In the genomic region with DNA sequence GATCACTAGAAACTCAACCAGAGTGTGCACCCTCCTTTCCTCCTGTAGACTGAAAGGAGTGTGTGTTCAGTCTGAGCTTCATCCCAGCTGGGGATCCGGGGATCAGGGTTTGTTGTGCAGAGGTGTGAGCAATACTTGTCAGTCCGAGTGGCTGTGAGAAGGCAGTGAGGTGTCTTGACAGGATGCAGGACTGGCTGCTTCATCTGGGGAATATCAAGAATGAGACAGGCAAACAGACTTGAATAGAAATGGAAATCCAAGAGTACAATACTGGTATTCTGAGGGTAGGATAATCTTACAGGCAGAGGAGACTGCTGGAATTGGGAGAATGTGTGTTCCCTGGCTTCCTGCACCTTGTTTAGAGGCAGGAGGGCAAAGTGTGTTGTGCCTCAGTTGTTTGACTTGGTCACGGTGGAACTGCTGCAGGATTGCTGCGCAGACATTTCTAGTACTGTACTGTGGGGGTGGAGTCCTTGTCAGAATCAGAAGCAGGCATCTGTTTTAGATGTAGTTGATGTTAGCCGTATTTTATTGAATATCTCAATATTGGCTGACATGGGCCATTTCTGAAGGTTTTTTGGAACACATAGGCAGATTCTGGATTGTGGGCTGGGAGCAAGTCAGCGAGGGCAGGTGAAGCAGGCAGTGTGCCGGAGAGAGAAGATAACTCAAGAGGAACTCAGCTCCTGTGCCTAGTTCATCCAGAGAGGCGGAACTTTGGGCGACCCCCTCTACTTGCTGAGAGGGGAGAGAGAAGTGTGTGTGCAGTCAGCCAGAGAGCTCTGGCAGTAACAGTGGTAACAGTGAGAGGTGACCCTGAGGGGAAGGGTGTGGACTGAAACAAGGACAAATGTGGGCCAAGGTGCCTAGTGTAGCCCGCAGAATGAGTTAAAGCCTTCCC, we compare ENCODE assay signal across 8 cellular contexts. TPM values are rescaled to one million over a fixed set of nuclear protein-coding genes. Genes with fewer than 3 reads are reported as not detected.
DNase-seq lines count a peak whose midpoint lies in the region; ATAC-seq, FAIRE-seq and TF ChIP-seq lines count a peak whose summit lies in the region.

No MANE protein-coding gene starts in this region.

- H4K20me1 ChIP-seq in astrocyte (ENCODE audit: insufficient read depth, low read length) = peaks cover 57% of the 10 kb centered on the region

- H3K27ac ChIP-seq in HL-60 (replicated peaks) = peak overlapping the region; percentile 52
- H3K27ac ChIP-seq in astrocyte (ENCODE audit: low read depth, low read length) = peak overlapping the region; percentile 46
- H3K27ac ChIP-seq in tibial artery = peak overlapping the region; percentile 63

- intact Hi-C loops in tibial artery (cut with DNase I; ENCODE audit: low total_unique reads) = no loop called here

- H3K27ac Mint-ChIP-seq in astrocyte (ENCODE audit: unreplicated experiment) = peak overlapping the region; percentile 42

- H3K4me1 ChIP-seq in astrocyte (ENCODE audit: insufficient read depth, low read length) = peaks cover 21% of the 10 kb centered on the region
- H3K4me1 ChIP-seq in tibial artery = peaks cover 0 to 45% (median 33%) of the 10 kb centered on the region in 4 donors

- no peaks in the 10 kb centered on the region for H3K27me3 ChIP-seq in HL-60 (ENCODE audit: insufficient read depth, poor library complexity, severe bottlenecking)
- no peaks in the 10 kb centered on the region for H3K27me3 ChIP-seq in astrocyte (ENCODE audit: insufficient read depth, low read length)
- H3K27me3 ChIP-seq in tibial artery = no peaks in the 10 kb centered on the region

- peaks cover 8% of the 10 kb centered on the region for H3K36me3 Mint-ChIP-seq in astrocyte (ENCODE audit: low read depth, unreplicated experiment)

- peaks cover 58% of the 10 kb centered on the region for H3K79me2 ChIP-seq in astrocyte (ENCODE audit: insufficient read depth, low read length)

- DNase-seq in AG09309 (ENCODE audit: low read depth) (no peak), HL-60 (ENCODE audit: low read depth in 1 of 2, low spot score in 1 of 2) (no peak), astrocyte (ENCODE audit: low read depth) (no peak), left kidney (ENCODE audit: low read depth, low spot score) (peak; percentile 37), tibial artery (no peak), DMS79 (lab: John Stamatoyannopoulos, UW) (no peak), NCI-H128 (lab: John Stamatoyannopoulos, UW; ENCODE audit: unreplicated experiment) (no peak)

- H3K9me3 Mint-ChIP-seq in astrocyte (ENCODE audit: unreplicated experiment) = no peaks in the 10 kb centered on the region

- no peak for TF ChIP-seq CTCF in AG09309 (IDR thresholded peaks at IDR 0.05; ENCODE audit: control insufficient read depth, insufficient read depth, low read depth, low read length, missing control alignments)
- no peak for TF ChIP-seq CTCF in HL-60 (IDR thresholded peaks at IDR 0.05; ENCODE audit: insufficient read depth, low read length)
- no peak for TF ChIP-seq CTCF in astrocyte (IDR thresholded peaks at IDR 0.05; ENCODE audit: insufficient read depth, low read depth, low read length)
- TF ChIP-seq CTCF in tibial artery (IDR thresholded peaks at IDR 0.05) = no peak

- H3K9me3 ChIP-seq in astrocyte (ENCODE audit: insufficient read depth, low read depth, low read length) = no peaks in the 10 kb centered on the region
- no peaks in the 10 kb centered on the region for H3K9me3 ChIP-seq in tibial artery

- H3K36me3 ChIP-seq in astrocyte (ENCODE audit: insufficient read depth, low read length) (peaks cover 11% of the 10 kb centered on the region), tibial artery (peaks cover 7 to 26% (median 11%) of the 10 kb centered on the region in 3 donors)

- H3K4me2 ChIP-seq in astrocyte (ENCODE audit: low read length) = peak overlapping the region; percentile 97

- no peak overlapping the region for H2AFZ ChIP-seq in astrocyte (ENCODE audit: low read depth, low read length)

- ATAC-seq in HG03159 (IDR thresholded peaks at IDR 0.05; ENCODE audit: unreplicated experiment) = no peak

- H3K4me3 ChIP-seq in AG09309 (ENCODE audit: control insufficient read depth, low read depth, low read length) (peak overlapping the region; percentile 26), HL-60 (replicated peaks; ENCODE audit: insufficient read depth, low read length) (peak overlapping the region; percentile 22), astrocyte (ENCODE audit: insufficient read depth, low read depth, low read length) (peak overlapping the region; percentile 52), tibial artery (peak overlapping the region in 1 of 2 donors; percentile 64)

- FAIRE-seq in astrocyte (lab: Jason Lieb, UNC) = no peak

- H3K4me3 Mint-ChIP-seq in astrocyte (ENCODE audit: unreplicated experiment) = peak overlapping the region; percentile 100

- H3K9ac ChIP-seq in astrocyte (ENCODE audit: low read length) = peak overlapping the region; percentile 57

- no peaks in the 10 kb centered on the region for H3K27me3 Mint-ChIP-seq in astrocyte (ENCODE audit: low read depth, unreplicated experiment)

- H3K4me1 Mint-ChIP-seq in astrocyte (ENCODE audit: low read depth, unreplicated experiment) = peaks cover 29% of the 10 kb centered on the region

RNA-seq across cellular contexts. Expression of a gene that starts 27.1 kb away (rescaled TPM):
- 27.2 and 34.0 TPM in 2 replicates for total RNA-seq in astrocyte

RNA-seq across cellular contexts. Expression of a gene that starts 50.0 kb away (rescaled TPM):
- 39.4 and 40.8 TPM in 2 replicates for total RNA-seq in astrocyte
